Comparison of ENCODE assay signal across 34 cellular contexts in the genomic region with DNA sequence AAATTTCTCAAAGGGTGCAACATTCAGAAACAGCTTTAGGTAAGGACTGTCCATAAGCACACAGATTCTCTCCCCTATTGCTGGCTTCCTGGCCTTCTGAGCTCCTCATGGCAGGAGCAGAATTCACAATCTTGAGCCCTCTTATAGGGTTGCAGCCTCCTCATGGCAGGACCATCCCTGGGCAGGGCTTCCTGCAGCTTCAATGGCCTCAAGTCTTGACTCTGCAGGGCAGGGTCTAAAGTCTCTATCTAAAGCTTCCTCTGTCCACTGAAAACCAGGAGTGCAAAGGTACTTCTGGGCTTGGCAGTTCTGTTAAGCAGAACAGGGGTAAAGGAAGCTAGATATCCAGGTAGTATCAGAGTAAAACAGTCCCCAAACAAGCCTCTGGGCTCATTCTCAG. TPM values are rescaled to one million over a fixed set of nuclear protein-coding genes. Genes with fewer than 3 reads are reported as not detected.
"Had no signal": no experiment of that assay in that cellular context is flagged by ENCODE, and none has a peak within 500 bp of the region (broad histone marks: within the 10 kb centered on the region; RNA-seq: fewer than 3 reads in every experiment).

No MANE protein-coding gene starts in this region.

- H3K27ac Mint-ChIP-seq: activated B cell treated with CpG ODN at 0.5 μM for 24 hours; activated CD4-positive, alpha-beta memory T cell treated with anti-CD3 and anti-CD28 coated beads for 36 hours; activated CD4-positive, alpha-beta T cell treated with anti-CD3 and anti-CD28 coated beads, Interleukin-2, amount 10 ng/mL, durations not matched to agents 24 days and 14 days; activated CD8-positive, alpha-beta T cell treated with anti-CD3 and anti-CD28 coated beads for 36 hours; activated naive CD8-positive, alpha-beta T cell treated with anti-CD3 and anti-CD28 coated beads for 36 hours; activated T-cell treated with anti-CD3 and anti-CD28 coated beads, Interleukin-2, amount 50 U/mL, for 24 hours; activated T-cell treated with anti-CD3 and anti-CD28 coated beads, Interleukin-2, amount 50 U/mL, for 72 hours; activated T-helper 1 cell treated with anti-CD3 and anti-CD28 coated beads, Interleukin-12 subunit alpha, Interleukin-12 subunit beta, Interleukin-2, Interleukin-4 antibody, amounts not matched to agents 30 ng/mL and 10 ng/mL and 1 ng/mL, durations not matched to agents 14 hours and 24 hours and 36 hours; activated T-helper 2 cell treated with anti-CD3 and anti-CD28 coated beads, Interferon-gamma antibody, Interleukin-2, Interleukin-4, amounts not matched to agents 10 μg/mL and 5 μg/mL and 100 μg/mL, durations not matched to agents 14 hours and 24 hours and 36 hours; T-helper 1 cell treated with Interleukin-12 subunit alpha and Interleukin-12 subunit beta and Interleukin-4 antibody, amounts not matched to agents 30 μg/mL and 1 μg/mL, for 36 hours; T-helper 2 cell treated with Interferon-gamma antibody and Interleukin-4, amounts not matched to agents 5 μg/mL and 100 μg/mL, for 36 hours had no signal

- ATAC-seq: activated CD8-positive, alpha-beta T cell treated with anti-CD3 and anti-CD28 coated beads for 36 hours; activated naive CD4-positive, alpha-beta T cell treated with anti-CD3 and anti-CD28 coated beads, Interleukin-2, amount 50 U/mL, for 72 hours; activated T-cell treated with anti-CD3 and anti-CD28 coated beads, Interleukin-2, amount 50 U/mL, for 72 hours; body of pancreas had no signal

- DNase-seq: activated B cell treated with CpG ODN at 0.5 μM for 24 hours; activated CD4-positive, alpha-beta memory T cell treated with anti-CD3 and anti-CD28 coated beads for 36 hours; activated CD4-positive, alpha-beta T cell treated with anti-CD3 and anti-CD28 coated beads for 4 hours; activated CD4-positive, alpha-beta T cell treated with anti-CD3 and anti-CD28 coated beads, Interleukin-2, amount 10 ng/mL, durations not matched to agents 24 days and 14 days; activated CD4-positive, alpha-beta T cell treated with anti-CD3 and anti-CD28 coated beads, Interleukin-2, amount 50 U/mL, for 1 hour; activated CD4-positive, alpha-beta T cell treated with anti-CD3 and anti-CD28 coated beads, Interleukin-2, amount 50 U/mL, for 4 hours; activated CD4-positive, CD25-positive, alpha-beta regulatory T cell treated with anti-CD3 and anti-CD28 coated beads, Interleukin-2, amount 50 U/mL, for 72 hours; activated CD8-positive, alpha-beta memory T cell treated with anti-CD3 and anti-CD28 coated beads, Interleukin-2, amount 50 U/mL, for 4 hours; activated CD8-positive, alpha-beta T cell treated with anti-CD3 and anti-CD28 coated beads for 36 hours; activated effector memory CD4-positive, alpha-beta T cell treated with Interleukin-2 at 50 U/mL for 16 hours; activated gamma-delta T cell; activated naive CD4-positive, alpha-beta T cell treated with anti-CD3 and anti-CD28 coated beads, Interleukin-2, amount 50 U/mL, for 16 hours; activated naive CD4-positive, alpha-beta T cell treated with Interleukin-2 at 50 U/mL for 16 hours; activated naive CD8-positive, alpha-beta T cell treated with anti-CD3 and anti-CD28 coated beads for 36 hours; activated T-cell treated with anti-CD3 and anti-CD28 coated beads, Interleukin-2, amount 50 U/mL, for 24 hours; activated T-cell treated with anti-CD3 and anti-CD28 coated beads, Interleukin-2, amount 50 U/mL, for 72 hours; adrenal gland; amniotic stem cell; aorta; body of pancreas; brain microvascular endothelial cell; central memory CD4-positive, alpha-beta T cell; T-helper 1 cell; T-helper 2 cell; T-helper 9 cell had no signal

- H3K27me3 Mint-ChIP-seq: activated B cell treated with CpG ODN at 0.5 μM for 24 hours; activated CD4-positive, alpha-beta memory T cell treated with anti-CD3 and anti-CD28 coated beads for 36 hours; activated CD4-positive, alpha-beta T cell treated with anti-CD3 and anti-CD28 coated beads, Interleukin-2, amount 10 ng/mL, durations not matched to agents 24 days and 14 days; activated CD8-positive, alpha-beta T cell treated with anti-CD3 and anti-CD28 coated beads for 36 hours; activated naive CD8-positive, alpha-beta T cell treated with anti-CD3 and anti-CD28 coated beads for 36 hours; activated T-cell treated with anti-CD3 and anti-CD28 coated beads, Interleukin-2, amount 50 U/mL, for 24 hours had no signal

- H3K27me3 ChIP-seq: adrenal gland, body of pancreas, breast epithelium had no signal

- H3K4me1 ChIP-seq: adrenal gland, body of pancreas, breast epithelium had no signal

- H3K9me3 ChIP-seq: body of pancreas, breast epithelium had no signal

- FAIRE-seq: astrocyte, TTC549 had no signal

- H3K27ac ChIP-seq: adrenal gland, body of pancreas, brain microvascular endothelial cell, breast epithelium, VCaP had no signal

- H3K4me3 Mint-ChIP-seq: activated B cell treated with CpG ODN at 0.5 μM for 24 hours; activated CD4-positive, alpha-beta memory T cell treated with anti-CD3 and anti-CD28 coated beads for 36 hours; activated CD4-positive, alpha-beta T cell treated with anti-CD3 and anti-CD28 coated beads, Interleukin-2, amount 10 ng/mL, durations not matched to agents 24 days and 14 days; activated CD8-positive, alpha-beta T cell treated with anti-CD3 and anti-CD28 coated beads for 36 hours; activated naive CD8-positive, alpha-beta T cell treated with anti-CD3 and anti-CD28 coated beads for 36 hours; activated T-cell treated with anti-CD3 and anti-CD28 coated beads, Interleukin-2, amount 50 U/mL, for 24 hours; activated T-cell treated with anti-CD3 and anti-CD28 coated beads, Interleukin-2, amount 50 U/mL, for 72 hours; activated T-helper 1 cell treated with anti-CD3 and anti-CD28 coated beads, Interleukin-12 subunit alpha, Interleukin-12 subunit beta, Interleukin-2, Interleukin-4 antibody, amounts not matched to agents 30 ng/mL and 10 ng/mL and 1 ng/mL, durations not matched to agents 14 hours and 24 hours and 36 hours; T-helper 1 cell treated with Interleukin-12 subunit alpha and Interleukin-12 subunit beta and Interleukin-4 antibody, amounts not matched to agents 30 μg/mL and 1 μg/mL, for 36 hours; T-helper 2 cell treated with Interferon-gamma antibody and Interleukin-4, amounts not matched to agents 5 μg/mL and 100 μg/mL, for 36 hours had no signal

- H3K9me3 Mint-ChIP-seq: activated CD4-positive, alpha-beta T cell treated with anti-CD3 and anti-CD28 coated beads, Interleukin-2, amount 10 ng/mL, durations not matched to agents 24 days and 14 days had no signal

- H3K36me3 ChIP-seq: brain microvascular endothelial cell, breast epithelium had no signal

- H3K4me3 ChIP-seq: adrenal gland, body of pancreas, breast epithelium had no signal

- H3K4me1 Mint-ChIP-seq: activated B cell treated with CpG ODN at 0.5 μM for 24 hours; activated CD4-positive, alpha-beta T cell treated with anti-CD3 and anti-CD28 coated beads, Interleukin-2, amount 10 ng/mL, durations not matched to agents 24 days and 14 days; activated naive CD8-positive, alpha-beta T cell treated with anti-CD3 and anti-CD28 coated beads for 36 hours had no signal

RNA-seq across cellular contexts. Expression of gene TUB, which starts 28.7 kb away (rescaled TPM):
- total RNA-seq: activated B cell treated with CpG ODN at 0.5 μM for 24 hours had no signal
